30 cellular contexts compared by ENCODE assay signal in genomic region chr6:144197919-144198318, GRCh38.
"Had no signal": no experiment of that assay in that cellular context is flagged by ENCODE, and none has a peak within 500 bp of the region (broad histone marks: within the 10 kb centered on the region; RNA-seq: fewer than 3 reads in every experiment).

No MANE protein-coding gene starts in this region.

- H3K27me3 Mint-ChIP-seq: T-helper 17 cell had no signal

- H3K4me1 Mint-ChIP-seq: brain had no signal

- H3K4me3 ChIP-seq: adrenal gland, ascending aorta, cardiac muscle cell, coronary artery, dorsolateral prefrontal cortex, gastroesophageal sphincter, right atrium auricular region, smooth muscle cell, testis, transverse colon, vagina had no signal

- H3K27me3 ChIP-seq: adrenal gland, ascending aorta, cardiac muscle cell, dorsolateral prefrontal cortex, gastroesophageal sphincter, right atrium auricular region, testis, transverse colon, vagina had no signal

- ATAC-seq: gastroesophageal sphincter; naive thymus-derived CD8-positive, alpha-beta T cell; T-helper 17 cell had no signal

- H3K4me1 ChIP-seq: adrenal gland, ascending aorta, gastroesophageal sphincter, right atrium auricular region, testis, transverse colon, vagina had no signal

- H3K9me3 ChIP-seq: testis had no signal

- DNase-seq: activated CD4-positive, alpha-beta T cell treated with anti-CD3 and anti-CD28 coated beads for 1 hour; activated CD4-positive, alpha-beta T cell treated with anti-CD3 and anti-CD28 coated beads, Interleukin-2, amount 10 ng/mL, durations not matched to agents 7 days and 5 days; activated CD8-positive, alpha-beta memory T cell treated with anti-CD3 and anti-CD28 coated beads for 24 hours; activated CD8-positive, alpha-beta memory T cell treated with anti-CD3 and anti-CD28 coated beads, Interleukin-2, amount 50 U/mL, for 48 hours; activated naive CD4-positive, alpha-beta T cell; activated T-cell treated with anti-CD3 and anti-CD28 coated beads, Interleukin-2, amount 50 U/mL, for 4 hours; adrenal gland; dorsolateral prefrontal cortex; effector memory CD4-positive, alpha-beta T cell; erythroblast; head of caudate nucleus; hypothalamus; midbrain; naive thymus-derived CD8-positive, alpha-beta T cell; stimulated activated CD4-positive, alpha-beta T cell treated with anti-CD3 and anti-CD28 coated beads, Interleukin-1b, Interleukin-23, amount 100 ng/mL, for 48 hours; stimulated activated naive CD4-positive, alpha-beta T cell; T-helper 17 cell; T1000; testis; transverse colon; WERI-Rb-1 had no signal

- H3K27ac Mint-ChIP-seq: activated CD4-positive, alpha-beta T cell treated with anti-CD3 and anti-CD28 coated beads, Interleukin-2, amount 10 ng/mL, durations not matched to agents 7 days and 5 days; activated naive CD4-positive, alpha-beta T cell treated with anti-CD3 and anti-CD28 coated beads, Interleukin-2, amount 50 U/mL, for 72 hours; brain; T-helper 17 cell had no signal

- H3K36me3 Mint-ChIP-seq: brain had no signal

- H3K27ac ChIP-seq: adrenal gland, ascending aorta, cardiac muscle cell, coronary artery, dorsolateral prefrontal cortex, gastroesophageal sphincter, right atrium auricular region, testis, transverse colon, vagina, WERI-Rb-1 had no signal

- H3K4me3 Mint-ChIP-seq: activated CD4-positive, alpha-beta T cell treated with anti-CD3 and anti-CD28 coated beads, Interleukin-2, amount 10 ng/mL, durations not matched to agents 7 days and 5 days; activated T-cell treated with anti-CD3 and anti-CD28 coated beads, Interleukin-2, amount 50 U/mL, for 4 hours; brain; naive thymus-derived CD8-positive, alpha-beta T cell; T-helper 17 cell had no signal

- H3K36me3 ChIP-seq: adrenal gland, ascending aorta, cardiac muscle cell, gastroesophageal sphincter, right atrium auricular region, transverse colon, vagina, WERI-Rb-1 had no signal
